Comparison of ENCODE assay signal across 15 cellular contexts in the genomic region with DNA sequence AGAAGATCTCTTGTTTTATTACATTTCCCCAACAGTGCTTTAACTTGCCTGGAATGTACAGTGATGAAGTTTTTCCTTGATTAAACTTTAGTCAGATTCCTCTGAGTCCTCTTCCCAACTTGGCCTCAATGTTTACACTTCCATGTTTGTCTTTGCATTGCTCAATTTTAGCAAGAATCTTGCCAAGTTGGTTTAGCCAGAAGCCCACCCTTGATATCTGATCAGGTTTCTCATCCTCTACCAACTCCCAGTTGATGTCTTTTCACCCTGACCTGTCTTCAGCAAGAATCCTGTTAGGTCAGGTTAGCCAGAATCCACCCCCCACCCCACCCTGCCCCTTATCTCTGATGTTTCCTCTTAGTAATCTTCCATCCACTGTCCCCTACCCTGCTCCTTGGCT.
DNase-seq lines count a peak whose midpoint lies in the region; ATAC-seq and TF ChIP-seq lines count a peak whose summit lies in the region.
"Had no signal": no experiment of that assay in that cellular context is flagged by ENCODE, and none has a peak within 500 bp of the region (broad histone marks: within the 10 kb centered on the region; RNA-seq: fewer than 3 reads in every experiment).

No MANE protein-coding gene starts in this region.

- no peaks in the 10 kb centered on the region for H3K9me3 ChIP-seq in PC-3 (ENCODE audit: low read length)
- H3K9me3 ChIP-seq in right lobe of liver = no peaks in the 10 kb centered on the region
- H3K9me3 ChIP-seq: HAP-1 had no signal

- H3K4me1 ChIP-seq in PC-3 (ENCODE audit: insufficient read depth, low read length) (peaks cover 13% of the 10 kb centered on the region), right lobe of liver (peaks cover 0 to 27% (median 6%) of the 10 kb centered on the region in 4 donors)

- H4K20me1 ChIP-seq in PC-3 (ENCODE audit: low read length) = no peaks in the 10 kb centered on the region

- H3K4me2 ChIP-seq in PC-3 (ENCODE audit: low read length) = peak overlapping the region; percentile 37

- H3K27ac ChIP-seq in PC-3 (ENCODE audit: low read length) (no peak overlapping the region), right lobe of liver (peak overlapping the region in 2 of 3 donors; percentile 9 to 35)
- H3K27ac ChIP-seq: HL-60 had no signal

- no TSS peak for BruUV-seq in PC-3 (replicated peaks; lab: Mats Ljungman, UMichigan)

- POLR2A ChIA-PET in PC-3 (lab: Charles Lee; ENCODE audit: unreplicated experiment) = no interaction called here

- H3K79me2 ChIP-seq in PC-3 (ENCODE audit: low read length) = no peaks in the 10 kb centered on the region

- TF ChIP-seq CTCF in PC-3 (conservative IDR thresholded peaks at IDR 0.05; ENCODE audit: low read depth, low read length) (no peak), epithelial cell of esophagus (IDR thresholded peaks at IDR 0.05; ENCODE audit: insufficient read depth, low read depth, low read length, missing control alignments) (no peak), right lobe of liver (IDR thresholded peaks at IDR 0.05) (no peak)

- H3K36me3 ChIP-seq in PC-3 (ENCODE audit: low read depth, low read length) = no peaks in the 10 kb centered on the region
- no peaks in the 10 kb centered on the region for H3K36me3 ChIP-seq in right lobe of liver
- H3K36me3 ChIP-seq: HAP-1 had no signal

- no peaks in the 10 kb centered on the region for H3K9me2 ChIP-seq in PC-3 (replicated peaks; ENCODE audit: low read length)

- no peaks in the 10 kb centered on the region for H3F3A ChIP-seq in PC-3 (ENCODE audit: low read length, unreplicated experiment)

- no peak overlapping the region for H3K9ac ChIP-seq in PC-3 (ENCODE audit: low read length)

- no peak for TF ChIP-seq POLR2A in right lobe of liver (IDR thresholded peaks at IDR 0.05)

- DNase-seq in PC-3 = peak; percentile 71
- peak; percentile 2 for DNase-seq in epithelial cell of esophagus (ENCODE audit: low read depth)
- DNase-seq in right lobe of liver = no peak
- no peak for DNase-seq in D341Med (ENCODE audit: low spot score)
- no peak for DNase-seq in activated CD4-positive, alpha-beta T cell treated with anti-CD3 and anti-CD28 coated beads for 48 hours
- no peak for DNase-seq in NCI-H226
- DNase-seq: CD8-positive, alpha-beta T cell; COR-L47; DMS53; IMR-90; KBM-7 had no signal

- H3K4me3 ChIP-seq in PC-3 (ENCODE audit: low read length) (no peak overlapping the region), epithelial cell of esophagus (ENCODE audit: low read length) (no peak overlapping the region), right lobe of liver (no peak overlapping the region)
- H3K4me3 ChIP-seq: GM12878, HAP-1 had no signal

- CTCF ChIA-PET in PC-3 (lab: Charles Lee) = no interaction called here

- H2AFZ ChIP-seq in PC-3 (ENCODE audit: low read length) = no peak overlapping the region

- intact Hi-C loops in PC-3 (cut with micrococcal nuclease) (loop anchor here (5.0 kb wide), 1 partner anchor 141 kb away; no protein-coding TSS in a partner anchor), right lobe of liver (cut with DNase I) (no loop called here)

- ATAC-seq in PC-3 = peak; percentile 71
- peak; percentile 68 to 83 (median 78) for ATAC-seq in right lobe of liver
- no peak for ATAC-seq in GM18858 (IDR thresholded peaks at IDR 0.05; ENCODE audit: unreplicated experiment)
- ATAC-seq: CD8-positive, alpha-beta T cell; GM12878 had no signal

- no peaks in the 10 kb centered on the region for H3K27me3 ChIP-seq in PC-3 (ENCODE audit: low read length)
- no peaks in the 10 kb centered on the region for H3K27me3 ChIP-seq in right lobe of liver

Comparison
In these comparisons a context has a peak if more than half of its experiments do, and no peak if none do; other contexts are left out.
1. DNase-seq: peak in PC-3 (single experiment) and epithelial cell of esophagus (single experiment); none in right lobe of liver (0 of 3), D341Med (single experiment), activated CD4-positive, alpha-beta T cell treated with anti-CD3 and anti-CD28 coated beads for 48 hours (single experiment) and NCI-H226 (single experiment).